8 cellular contexts compared by ENCODE assay signal in the genomic region with DNA sequence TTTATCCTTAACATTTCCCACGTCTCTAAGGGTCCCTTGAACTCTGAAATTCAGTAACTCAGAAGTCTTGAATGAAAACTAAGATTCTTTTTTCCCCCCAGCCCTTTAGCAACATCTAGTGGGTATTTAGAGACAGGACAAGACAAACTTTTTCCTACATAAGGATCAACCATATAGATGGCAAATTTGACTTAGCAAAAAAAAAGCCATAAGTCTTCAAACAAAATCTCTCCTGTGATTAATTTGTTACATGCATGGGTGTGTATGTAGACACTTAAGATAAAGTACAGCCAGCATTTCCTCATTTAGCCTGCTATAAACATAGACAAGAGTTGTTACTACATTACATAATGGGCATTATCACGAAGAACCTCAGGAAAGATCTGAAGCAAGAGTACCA. TPM values are rescaled to one million over a fixed set of nuclear protein-coding genes. Genes with fewer than 3 reads are reported as not detected.
DNase-seq lines count a peak whose midpoint lies in the region; ATAC-seq, FAIRE-seq and TF ChIP-seq lines count a peak whose summit lies in the region.

No MANE protein-coding gene starts in this region.

- no peak overlapping the region for H3K9ac ChIP-seq in neural cell (ENCODE audit: low read length)

- TF ChIP-seq CTCF in NB4 (IDR thresholded peaks at IDR 0.05; ENCODE audit: low read depth, low read length), result peak; percentile 39
- TF ChIP-seq CTCF in neural cell (IDR thresholded peaks at IDR 0.05; ENCODE audit: poor library complexity, severe bottlenecking), result peak; percentile 51

- H3K79me2 ChIP-seq in neural cell (replicated peaks; ENCODE audit: insufficient read depth, low read length), result no peaks in the 10 kb centered on the region

- no peaks in the 10 kb centered on the region for H4K20me1 ChIP-seq in neural cell (ENCODE audit: insufficient read depth)

- H3K36me3 ChIP-seq in neural cell (ENCODE audit: insufficient read depth, low read length), result no peaks in the 10 kb centered on the region

- peak; percentile 67 for TF ChIP-seq RAD21 in neural cell (conservative IDR thresholded peaks at IDR 0.05)

- H3F3A ChIP-seq in neural cell (ENCODE audit: insufficient read depth, low read length, poor library complexity, severe bottlenecking), result no peaks in the 10 kb centered on the region

- H3K4me3 ChIP-seq in NB4 (ENCODE audit: low read depth, low read length) (no peak overlapping the region), neural cell (ENCODE audit: low read length) (no peak overlapping the region)

- no peaks in the 10 kb centered on the region for H3K27me3 ChIP-seq in neural cell (ENCODE audit: insufficient read depth, low read depth, low read length)

- H3K9me2 ChIP-seq in neural cell (ENCODE audit: insufficient read depth, low read length), result no peaks in the 10 kb centered on the region

- no peak for TF ChIP-seq EP300 in neural cell (conservative IDR thresholded peaks at IDR 0.05; ENCODE audit: poor library complexity, severe bottlenecking)

- H3K4me2 ChIP-seq in neural cell (ENCODE audit: low read length), result no peak overlapping the region

- no peak overlapping the region for H2AFZ ChIP-seq in neural cell (ENCODE audit: low read depth, low read length)

- no peak for ATAC-seq in HG03520 (IDR thresholded peaks at IDR 0.05; ENCODE audit: unreplicated experiment)
- ATAC-seq in HG02798 (IDR thresholded peaks at IDR 0.05; ENCODE audit: poor library complexity, unreplicated experiment), result no peak
- no peak for ATAC-seq in HG02759 (IDR thresholded peaks at IDR 0.05; ENCODE audit: unreplicated experiment)

- H3K27ac ChIP-seq in neural cell (ENCODE audit: low read length), result no peak overlapping the region

- DNase-seq in NCI-H1105 treated with DMSO at 0.1 percent for 48 hours (lab: John Stamatoyannopoulos, UW) (peak; percentile 0), NCI-H1105 (lab: John Stamatoyannopoulos, UW) (no peak), NB4 (ENCODE audit: low read depth) (peak; percentile 48)

- no peaks in the 10 kb centered on the region for H3K9me3 ChIP-seq in neural cell (ENCODE audit: low read length)

- FAIRE-seq in colon (lab: Jason Lieb, UNC), result peak; percentile 91

- TF ChIP-seq POLR2A in NB4 (IDR thresholded peaks at IDR 0.05; ENCODE audit: extremely low read depth, insufficient read length), result no peak

TF ChIP-seq in neural cell, 6 proteins besides CTCF, POLR2A, EP300 and RAD21:
- TF ChIP-seq, protein P1, sequence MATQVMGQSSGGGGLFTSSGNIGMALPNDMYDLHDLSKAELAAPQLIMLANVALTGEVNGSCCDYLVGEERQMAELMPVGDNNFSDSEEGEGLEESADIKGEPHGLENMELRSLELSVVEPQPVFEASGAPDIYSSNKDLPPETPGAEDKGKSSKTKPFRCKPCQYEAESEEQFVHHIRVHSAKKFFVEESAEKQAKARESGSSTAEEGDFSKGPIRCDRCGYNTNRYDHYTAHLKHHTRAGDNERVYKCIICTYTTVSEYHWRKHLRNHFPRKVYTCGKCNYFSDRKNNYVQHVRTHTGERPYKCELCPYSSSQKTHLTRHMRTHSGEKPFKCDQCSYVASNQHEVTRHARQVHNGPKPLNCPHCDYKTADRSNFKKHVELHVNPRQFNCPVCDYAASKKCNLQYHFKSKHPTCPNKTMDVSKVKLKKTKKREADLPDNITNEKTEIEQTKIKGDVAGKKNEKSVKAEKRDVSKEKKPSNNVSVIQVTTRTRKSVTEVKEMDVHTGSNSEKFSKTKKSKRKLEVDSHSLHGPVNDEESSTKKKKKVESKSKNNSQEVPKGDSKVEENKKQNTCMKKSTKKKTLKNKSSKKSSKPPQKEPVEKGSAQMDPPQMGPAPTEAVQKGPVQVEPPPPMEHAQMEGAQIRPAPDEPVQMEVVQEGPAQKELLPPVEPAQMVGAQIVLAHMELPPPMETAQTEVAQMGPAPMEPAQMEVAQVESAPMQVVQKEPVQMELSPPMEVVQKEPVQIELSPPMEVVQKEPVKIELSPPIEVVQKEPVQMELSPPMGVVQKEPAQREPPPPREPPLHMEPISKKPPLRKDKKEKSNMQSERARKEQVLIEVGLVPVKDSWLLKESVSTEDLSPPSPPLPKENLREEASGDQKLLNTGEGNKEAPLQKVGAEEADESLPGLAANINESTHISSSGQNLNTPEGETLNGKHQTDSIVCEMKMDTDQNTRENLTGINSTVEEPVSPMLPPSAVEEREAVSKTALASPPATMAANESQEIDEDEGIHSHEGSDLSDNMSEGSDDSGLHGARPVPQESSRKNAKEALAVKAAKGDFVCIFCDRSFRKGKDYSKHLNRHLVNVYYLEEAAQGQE (IDR thresholded peaks at IDR 0.05; ENCODE audit: borderline replicate concordance), result no peak
- TF ChIP-seq SMC3 (conservative IDR thresholded peaks at IDR 0.05; ENCODE audit: poor library complexity), result peak; percentile 59

RNA-seq across cellular contexts. Expression of gene ANKRD31, which starts 29.1 kb away (rescaled TPM):
- polyA plus RNA-seq in neural cell, result 0.48 and 0.62 TPM in 2 replicates
- polyA minus RNA-seq in neural cell, result 0.58 and 0.73 TPM in 2 replicates
